8 cellular contexts compared by ENCODE assay signal in genomic region chr18:908631-909621, GRCh38. TPM values are rescaled to one million over a fixed set of nuclear protein-coding genes. Genes with fewer than 3 reads are reported as not detected.
DNase-seq lines count a peak whose midpoint lies in the region; ATAC-seq, FAIRE-seq and TF ChIP-seq lines count a peak whose summit lies in the region.

No MANE protein-coding gene starts in this region.

- no peaks in the 10 kb centered on the region for H3K9me3 ChIP-seq in ectodermal cell (ENCODE audit: control insufficient read depth, low read length)
- H3K9me3 ChIP-seq in ovary: no peaks in the 10 kb centered on the region

- H3K4me1 ChIP-seq in ectodermal cell (ENCODE audit: control insufficient read depth, insufficient read depth, low read length) (peaks cover 31% of the 10 kb centered on the region), ovary (ENCODE audit: insufficient read depth) (peaks cover 8% of the 10 kb centered on the region)

- no peak for TF ChIP-seq CTCF in ovary (IDR thresholded peaks at IDR 0.05)

- peak; percentile 74 for DNase-seq in DMS53 treated with DMSO at 0.1 percent for 48 hours (lab: John Stamatoyannopoulos, UW; ENCODE audit: unreplicated experiment)
- peak; percentile 41 for DNase-seq in NCI-H146 treated with DMSO at 0.1 percent for 48 hours (lab: John Stamatoyannopoulos, UW; ENCODE audit: unreplicated experiment)
- no peak for DNase-seq in ovary
- no peak for DNase-seq in NCI-H1694 treated with DMSO at 0.1 percent for 48 hours (lab: John Stamatoyannopoulos, UW)
- no peak for DNase-seq in H54 (ENCODE audit: insufficient read length, low spot score)
- no peak for DNase-seq in SIG-M5 treated with dmso at 0.1 percent for 504 hours (lab: John Stamatoyannopoulos, UW; ENCODE audit: unreplicated experiment)

- intact Hi-C loops in ovary (cut with DNase I): no loop called here

- WGBS in ectodermal cell, 2 experiments: 4% methylated on average over 65 of the region's 65 CpGs
- WGBS in ovary, 3 donors: 3 to 4% (median 3%) methylated on average over 63 to 65 of the region's 65 CpGs

- H3K36me3 ChIP-seq in ectodermal cell (ENCODE audit: control insufficient read depth, insufficient read depth, low read length) (no peaks in the 10 kb centered on the region), ovary (no peaks in the 10 kb centered on the region)

- no peak for TF ChIP-seq POLR2A in ovary (IDR thresholded peaks at IDR 0.05)
- TF ChIP-seq POLR2A in H54 (IDR thresholded peaks at IDR 0.05; ENCODE audit: low read depth, low read length): no peak

- no peak for ATAC-seq in GM18511 (IDR thresholded peaks at IDR 0.05; ENCODE audit: unreplicated experiment)

- no peak for FAIRE-seq in H54 (lab: Jason Lieb, UNC)

- H3K27ac ChIP-seq in ectodermal cell (ENCODE audit: insufficient read depth, low read depth, low read length, poor library complexity, severe bottlenecking) (no peak overlapping the region), ovary (no peak overlapping the region)

- TF ChIP-seq EP300 in ovary (IDR thresholded peaks at IDR 0.05): no peak

- peak overlapping the region; percentile 16 for H3K4me3 ChIP-seq in ectodermal cell (ENCODE audit: insufficient read depth, low read depth, low read length)
- H3K4me3 ChIP-seq in ovary: peak overlapping the region; percentile 12

- H3K27me3 ChIP-seq in ectodermal cell (ENCODE audit: control insufficient read depth, insufficient read depth, low read length, poor library complexity, severe bottlenecking) (peaks cover 98% of the 10 kb centered on the region), ovary (no peaks in the 10 kb centered on the region)

RNA-seq across cellular contexts. Expression of gene ADCYAP1, which starts 4.3 kb away (rescaled TPM):
- 0.87 TPM for polyA plus RNA-seq in ectodermal cell (2013, experiment 1 of 4)
- 0.96 TPM for polyA plus RNA-seq in ectodermal cell (2013, experiment 2 of 4)
- polyA plus RNA-seq in ectodermal cell (2013, experiment 3 of 4): 1.1 TPM
- polyA plus RNA-seq in ectodermal cell (2013, experiment 4 of 4): 1.4 TPM
- total RNA-seq in ovary: 1 to 10 TPM in 1 of 7 donors, under 1 TPM in 1, not detected in 5; 0.22 to 4.9 TPM
- polyA plus RNA-seq in ovary: under 1 TPM; 0.13 to 0.48 TPM

Comparison
In these comparisons a context has a peak if more than half of its experiments do, and no peak if none do; other contexts are left out.
1. DNase-seq: peak in DMS53 treated with DMSO at 0.1 percent for 48 hours (single experiment) and NCI-H146 treated with DMSO at 0.1 percent for 48 hours (single experiment); none in ovary (0 of 5), NCI-H1694 treated with DMSO at 0.1 percent for 48 hours (single experiment), H54 (single experiment) and SIG-M5 treated with dmso at 0.1 percent for 504 hours (single experiment).